1 cellular context compared by ENCODE assay signal in genomic region chr12:89357297-89357730, GRCh38.
TF ChIP-seq lines count a peak whose summit lies in the region.

No MANE protein-coding gene starts in this region.

TF ChIP-seq in HepG2, 621 proteins besides CTCF, POLR2A, EP300 and RAD21 (continued from another document and continues in another):
- TF ChIP-seq KLF12 (CRISPR knock-in tag; IDR thresholded peaks at IDR 0.05; ENCODE audit: borderline replicate concordance) (peak; percentile 62; the same call in 1 of the 2 replicates), SOX13 (IDR thresholded peaks at IDR 0.05) (no peak), SOX13 (CRISPR knock-in tag; conservative IDR thresholded peaks at IDR 0.05 in 1 of 2, IDR thresholded peaks at IDR 0.05 in 1 of 2) (peak in 1 of 2 experiments; percentile 80; a peak in 2 of 4 replicates), SAFB2 (CRISPR knock-in tag; IDR thresholded peaks at IDR 0.05; ENCODE audit: borderline replicate concordance, low read depth) (no peak; the same call in 1 of the 2 replicates), PHF8 (CRISPR knock-in tag; IDR thresholded peaks at IDR 0.05) (0 out of 2 replicates have a peak, but pooled peaks have one; percentile 14), HDAC2 (CRISPR knock-in tag; IDR thresholded peaks at IDR 0.05) (peak; percentile 69; the same call in 1 of the 2 replicates), PTBP1 (IDR thresholded peaks at IDR 0.05; ENCODE audit: low read depth, low read length, poor library complexity, severe bottlenecking) (no peak), DRAP1 (CRISPR knock-in tag; IDR thresholded peaks at IDR 0.05) (peak; percentile 40; the same call in 1 of the 2 replicates), SALL1 (CRISPR knock-in tag; IDR thresholded peaks at IDR 0.05) (peak; percentile 88), SNAPC2 (CRISPR knock-in tag; IDR thresholded peaks at IDR 0.05) (0 out of 2 replicates have a peak, but pooled peaks have one; percentile 23), MYC (CRISPR knock-in tag; IDR thresholded peaks at IDR 0.05; ENCODE audit: borderline replicate concordance) (peak; percentile 71), ZBTB14 (CRISPR knock-in tag; IDR thresholded peaks at IDR 0.05) (no peak), ZNF652 (CRISPR knock-in tag; IDR thresholded peaks at IDR 0.05; ENCODE audit: borderline replicate concordance, low read depth) (peak; percentile 82), POGK (CRISPR knock-in tag; conservative IDR thresholded peaks at IDR 0.05) (peak; percentile 48; the same call in 1 of the 2 replicates), HMGXB4 (CRISPR knock-in tag; IDR thresholded peaks at IDR 0.05; ENCODE audit: borderline replicate concordance in 1 of 2, low read depth in 1 of 2) (0 out of 4 replicates have a peak, but pooled peaks of 1 of the 2 experiments have one; percentile 57), MXI1 (IDR thresholded peaks at IDR 0.05; ENCODE audit: borderline replicate concordance, low read depth, low read length) (no peak; the same call in 2 of the 3 replicates), ZNF160 (CRISPR knock-in tag; IDR thresholded peaks at IDR 0.05) (no peak), PAXIP1 (CRISPR knock-in tag; conservative IDR thresholded peaks at IDR 0.05) (peak; percentile 65), ELF3 (CRISPR knock-in tag; IDR thresholded peaks at IDR 0.05) (peak; percentile 33; the same call in 1 of the 2 replicates), ZNF549 (CRISPR knock-in tag; IDR thresholded peaks at IDR 0.05) (no peak), ERF (CRISPR knock-in tag; IDR thresholded peaks at IDR 0.05) (peak; percentile 47; the same call in 1 of the 2 replicates), RXRB (CRISPR knock-in tag; IDR thresholded peaks at IDR 0.05; ENCODE audit: borderline replicate concordance) (peak; percentile 70), ZNF281 (CRISPR knock-in tag; IDR thresholded peaks at IDR 0.05; ENCODE audit: borderline replicate concordance) (peak; percentile 74; the same call in 1 of the 2 replicates), ZNF629 (CRISPR knock-in tag; conservative IDR thresholded peaks at IDR 0.05) (no peak), HES4 (CRISPR knock-in tag; IDR thresholded peaks at IDR 0.05; ENCODE audit: borderline replicate concordance) (no peak), HNF4A (CRISPR knock-in tag; IDR thresholded peaks at IDR 0.05) (peak; percentile 42; the same call in 1 of the 2 replicates), MIXL1 (CRISPR knock-in tag; IDR thresholded peaks at IDR 0.05) (peak; percentile 81), MLX (CRISPR knock-in tag; IDR thresholded peaks at IDR 0.05) (peak; percentile 97), FOXK1 (CRISPR knock-in tag; IDR thresholded peaks at IDR 0.05; ENCODE audit: borderline replicate concordance, low read depth) (peak; percentile 57; the same call in 1 of the 2 replicates), ZNF232 (CRISPR knock-in tag; IDR thresholded peaks at IDR 0.05; ENCODE audit: borderline replicate concordance) (0 out of 2 replicates have a peak, but pooled peaks have one; percentile 24), ONECUT2 (CRISPR knock-in tag; IDR thresholded peaks at IDR 0.05) (0 out of 2 replicates have a peak, but pooled peaks have one; percentile 49), NFE2L2 (IDR thresholded peaks at IDR 0.05; ENCODE audit: low read length) (no peak), PRDM10 (CRISPR knock-in tag; IDR thresholded peaks at IDR 0.05; ENCODE audit: low read depth) (0 out of 2 replicates have a peak, but pooled peaks have one; percentile 60), ZMAT3 (CRISPR knock-in tag; conservative IDR thresholded peaks at IDR 0.05) (no peak), FOXP1 (IDR thresholded peaks at IDR 0.05) (no peak), FOXP1 (CRISPR knock-in tag; IDR thresholded peaks at IDR 0.05) (peak; percentile 51; the same call in 1 of the 2 replicates), ZNF776 (CRISPR knock-in tag; IDR thresholded peaks at IDR 0.05) (no peak), ISL2 (CRISPR knock-in tag; IDR thresholded peaks at IDR 0.05) (peak; percentile 56; the same call in 1 of the 2 replicates), ZNF205 (CRISPR knock-in tag; IDR thresholded peaks at IDR 0.05) (0 out of 2 replicates have a peak, but pooled peaks have one; percentile 34), ZNF367 (CRISPR knock-in tag; IDR thresholded peaks at IDR 0.05; ENCODE audit: borderline replicate concordance) (no peak), MLXIP (CRISPR knock-in tag; IDR thresholded peaks at IDR 0.05; ENCODE audit: borderline replicate concordance) (peak; percentile 96), ZFP1 (CRISPR knock-in tag; IDR thresholded peaks at IDR 0.05) (no peak), AKAP8 (CRISPR knock-in tag; IDR thresholded peaks at IDR 0.05) (peak; percentile 92)
